In the genomic region with DNA sequence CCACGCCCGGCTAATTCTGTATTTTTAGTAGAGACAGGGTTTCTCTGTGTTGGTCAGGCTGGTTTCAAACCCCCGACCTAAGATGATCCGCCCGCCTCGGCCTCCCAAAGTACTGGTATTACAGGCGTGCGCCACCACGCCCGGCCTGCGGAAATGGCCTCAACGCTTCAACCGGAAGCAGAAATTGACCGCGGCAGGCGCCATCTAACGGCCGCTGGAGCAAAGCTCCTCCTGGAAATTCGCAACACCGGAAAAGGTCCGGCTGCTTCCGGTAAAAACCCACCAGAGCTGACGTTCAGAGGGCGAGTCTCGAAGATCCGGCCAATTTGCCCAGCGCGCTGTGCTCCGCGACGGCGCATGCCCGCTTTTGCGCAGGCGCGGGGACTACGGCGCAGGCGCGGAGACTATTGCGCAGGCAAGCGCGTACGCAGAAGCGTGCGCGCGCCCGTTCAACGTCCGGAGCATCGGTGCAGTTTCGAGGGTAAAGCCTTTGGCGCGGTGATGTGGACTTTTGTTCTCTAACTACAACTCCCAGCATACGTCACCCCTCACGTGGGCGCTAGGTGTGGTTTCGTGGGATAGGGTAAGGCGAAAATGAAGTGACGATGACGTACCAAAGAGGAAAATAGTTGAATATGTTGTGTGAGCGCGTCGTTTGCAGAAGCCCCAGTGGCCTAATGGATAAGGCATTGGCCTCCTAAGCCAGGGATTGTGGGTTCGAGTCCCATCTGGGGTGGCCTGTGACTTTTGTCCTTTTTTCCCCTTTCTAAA, we compare ENCODE assay signal across 8 cellular contexts. TPM values are rescaled to one million over a fixed set of nuclear protein-coding genes. Genes with fewer than 3 reads are reported as not detected.
DNase-seq lines count a peak whose midpoint lies in the region; ATAC-seq and TF ChIP-seq lines count a peak whose summit lies in the region.

No MANE protein-coding gene starts in this region.

- peak overlapping the region; percentile 95 for H3K27ac ChIP-seq in smooth muscle cell (ENCODE audit: low read depth)

- H3K36me3 ChIP-seq in smooth muscle cell (ENCODE audit: low read depth): no peaks in the 10 kb centered on the region

- H3K4me1 ChIP-seq in smooth muscle cell (ENCODE audit: low read depth): no peaks in the 10 kb centered on the region

- no peaks in the 10 kb centered on the region for H3K9me3 ChIP-seq in smooth muscle cell (replicated peaks; ENCODE audit: low read depth)

- H3K79me2 ChIP-seq in smooth muscle cell (ENCODE audit: low read depth): peaks cover 13% of the 10 kb centered on the region

- H3K4me2 ChIP-seq in smooth muscle cell: peak overlapping the region; percentile 86

- peak; percentile 78 for TF ChIP-seq CTCF in AG09309 (IDR thresholded peaks at IDR 0.05; ENCODE audit: control insufficient read depth, insufficient read depth, low read depth, low read length, missing control alignments)
- TF ChIP-seq CTCF in WTC11 (IDR thresholded peaks at IDR 0.05): peak; percentile 34; the same call in 1 of the 2 replicates
- TF ChIP-seq CTCF in cardiac fibroblast (IDR thresholded peaks at IDR 0.05; ENCODE audit: low read depth, low read length): peak; percentile 74
- peak; percentile 59 for TF ChIP-seq CTCF in smooth muscle cell (IDR thresholded peaks at IDR 0.05; ENCODE audit: borderline replicate concordance, insufficient read depth, poor library complexity, severe bottlenecking)

- H3K4me3 Mint-ChIP-seq in WTC11 (peak overlapping the region; percentile 92), immature natural killer cell (peak overlapping the region; percentile 90 to 99 (median 97))

- H3K27me3 Mint-ChIP-seq in WTC11 (ENCODE audit: low read depth): peaks cover 9% of the 10 kb centered on the region
- peaks cover 19 to 29% (median 20%) of the 10 kb centered on the region in 3 donors for H3K27me3 Mint-ChIP-seq in immature natural killer cell (ENCODE audit: low read depth in 3 of 3)

- H3F3A ChIP-seq in smooth muscle cell (ENCODE audit: low read depth): peaks cover 12% of the 10 kb centered on the region

- H2AFZ ChIP-seq in smooth muscle cell (ENCODE audit: low read depth): peak overlapping the region; percentile 90

- ATAC-seq in GM18909 (IDR thresholded peaks at IDR 0.05; ENCODE audit: poor library complexity, unreplicated experiment) (peak; percentile 87), HG03196 (IDR thresholded peaks at IDR 0.05; ENCODE audit: unreplicated experiment) (peak; percentile 83), WTC11 (peak; percentile 70)

- peak overlapping the region; percentile 94 for H3K9ac ChIP-seq in smooth muscle cell (ENCODE audit: low read depth)

- no peaks in the 10 kb centered on the region for H4K20me1 ChIP-seq in smooth muscle cell (ENCODE audit: low read depth)

- peak overlapping the region; percentile 99 for H3K27ac Mint-ChIP-seq in WTC11
- H3K27ac Mint-ChIP-seq in immature natural killer cell: peak overlapping the region; percentile 96 to 100 (median 98)

- H3K36me3 Mint-ChIP-seq in WTC11: peaks cover 10% of the 10 kb centered on the region
- H3K36me3 Mint-ChIP-seq in immature natural killer cell: peaks cover 0 to 8% (median 0%) of the 10 kb centered on the region in 3 donors

- DNase-seq in AG09309 (ENCODE audit: low read depth) (peak; percentile 99), NCI-H2227 treated with DMSO at 0.1 percent for 48 hours (lab: John Stamatoyannopoulos, UW) (peak; percentile 99), WTC11 (ENCODE audit: low spot score) (peak; percentile 94), cardiac fibroblast (ENCODE audit: low read depth in 2 of 2) (peak; percentile 100), immature natural killer cell (peak; percentile 98), smooth muscle cell (lab: John Stamatoyannopoulos, UW; ENCODE audit: unreplicated experiment) (peak; percentile 89)

- WGBS in smooth muscle cell (ENCODE audit: low lambda C conversion rate): 5% methylated on average over 66 of the region's 66 CpGs

- H3K4me1 Mint-ChIP-seq in WTC11 (peaks cover 7% of the 10 kb centered on the region), immature natural killer cell (peaks cover 33 to 41% of the 10 kb centered on the region in 2 donors)

- H3K27me3 ChIP-seq in smooth muscle cell (ENCODE audit: low read depth): no peaks in the 10 kb centered on the region

- POLR2A ChIA-PET in WTC11 (lab: Charles Lee): interaction anchor here (0.5 to 1.8 kb wide), 4 partner anchors 19 to 257 kb away, joined by 3 to 12 read pairs (median 4); a partner anchor contains a TSS

- H3K4me3 ChIP-seq in AG09309 (ENCODE audit: control insufficient read depth, low read depth, low read length) (peak overlapping the region; percentile 84), cardiac fibroblast (replicated peaks in 1 of 2; ENCODE audit: low read depth in 2 of 2, low read length in 2 of 2) (peak overlapping the region; percentile 94 to 96), smooth muscle cell (peak overlapping the region; percentile 70)

- H3K9me3 Mint-ChIP-seq in WTC11 (peaks cover 10% of the 10 kb centered on the region), immature natural killer cell (peaks cover 0 to 13% (median 6%) of the 10 kb centered on the region in 6 donors)

- CTCF ChIA-PET in WTC11 (lab: Charles Lee): interaction anchor here (0.6 to 2.2 kb wide), 17 partner anchors 11 to 365 kb away, joined by 3 to 20 read pairs (median 4); a partner anchor contains a TSS

TF ChIP-seq in WTC11, 78 proteins besides CTCF, POLR2A, EP300 and RAD21 (continues in another document):
- no peak for TF ChIP-seq TCF7 (CRISPR knock-in tag; IDR thresholded peaks at IDR 0.05; ENCODE audit: low read depth)
- peak; percentile 59 for TF ChIP-seq CREM (CRISPR knock-in tag; IDR thresholded peaks at IDR 0.05)
- TF ChIP-seq JUN (CRISPR knock-in tag; IDR thresholded peaks at IDR 0.05): no peak; the same call in 1 of the 2 replicates
- TF ChIP-seq SP1 (CRISPR knock-in tag; conservative IDR thresholded peaks at IDR 0.05): peak; percentile 50
- no peak for TF ChIP-seq HMGA2 (CRISPR knock-in tag; IDR thresholded peaks at IDR 0.05)
- TF ChIP-seq NFE2L1 (CRISPR knock-in tag; IDR thresholded peaks at IDR 0.05): no peak
- TF ChIP-seq JAZF1 (CRISPR knock-in tag; IDR thresholded peaks at IDR 0.05): no peak
- 0 out of 2 replicates have a peak, but pooled peaks have one; percentile 57 for TF ChIP-seq KAT7 (CRISPR knock-in tag; IDR thresholded peaks at IDR 0.05; ENCODE audit: borderline replicate concordance)
- TF ChIP-seq ZNF263 (CRISPR knock-in tag; IDR thresholded peaks at IDR 0.05; ENCODE audit: low read depth): no peak
- TF ChIP-seq, protein P1, sequence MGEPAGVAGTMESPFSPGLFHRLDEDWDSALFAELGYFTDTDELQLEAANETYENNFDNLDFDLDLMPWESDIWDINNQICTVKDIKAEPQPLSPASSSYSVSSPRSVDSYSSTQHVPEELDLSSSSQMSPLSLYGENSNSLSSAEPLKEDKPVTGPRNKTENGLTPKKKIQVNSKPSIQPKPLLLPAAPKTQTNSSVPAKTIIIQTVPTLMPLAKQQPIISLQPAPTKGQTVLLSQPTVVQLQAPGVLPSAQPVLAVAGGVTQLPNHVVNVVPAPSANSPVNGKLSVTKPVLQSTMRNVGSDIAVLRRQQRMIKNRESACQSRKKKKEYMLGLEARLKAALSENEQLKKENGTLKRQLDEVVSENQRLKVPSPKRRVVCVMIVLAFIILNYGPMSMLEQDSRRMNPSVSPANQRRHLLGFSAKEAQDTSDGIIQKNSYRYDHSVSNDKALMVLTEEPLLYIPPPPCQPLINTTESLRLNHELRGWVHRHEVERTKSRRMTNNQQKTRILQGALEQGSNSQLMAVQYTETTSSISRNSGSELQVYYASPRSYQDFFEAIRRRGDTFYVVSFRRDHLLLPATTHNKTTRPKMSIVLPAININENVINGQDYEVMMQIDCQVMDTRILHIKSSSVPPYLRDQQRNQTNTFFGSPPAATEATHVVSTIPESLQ (CRISPR knock-in tag; IDR thresholded peaks at IDR 0.05): no peak
- TF ChIP-seq, protein P2, sequence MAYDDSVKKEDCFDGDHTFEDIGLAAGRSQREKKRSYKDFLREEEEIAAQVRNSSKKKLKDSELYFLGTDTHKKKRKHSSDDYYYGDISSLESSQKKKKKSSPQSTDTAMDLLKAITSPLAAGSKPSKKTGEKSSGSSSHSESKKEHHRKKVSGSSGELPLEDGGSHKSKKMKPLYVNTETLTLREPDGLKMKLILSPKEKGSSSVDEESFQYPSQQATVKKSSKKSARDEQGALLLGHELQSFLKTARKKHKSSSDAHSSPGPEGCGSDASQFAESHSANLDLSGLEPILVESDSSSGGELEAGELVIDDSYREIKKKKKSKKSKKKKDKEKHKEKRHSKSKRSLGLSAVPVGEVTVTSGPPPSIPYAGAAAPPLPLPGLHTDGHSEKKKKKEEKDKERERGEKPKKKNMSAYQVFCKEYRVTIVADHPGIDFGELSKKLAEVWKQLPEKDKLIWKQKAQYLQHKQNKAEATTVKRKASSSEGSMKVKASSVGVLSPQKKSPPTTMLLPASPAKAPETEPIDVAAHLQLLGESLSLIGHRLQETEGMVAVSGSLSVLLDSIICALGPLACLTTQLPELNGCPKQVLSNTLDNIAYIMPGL (CRISPR knock-in tag; IDR thresholded peaks at IDR 0.05): peak; percentile 72; the same call in 1 of the 2 replicates
- TF ChIP-seq NR3C1 (CRISPR knock-in tag; conservative IDR thresholded peaks at IDR 0.05; ENCODE audit: low read depth): no peak
- TF ChIP-seq, protein P3, sequence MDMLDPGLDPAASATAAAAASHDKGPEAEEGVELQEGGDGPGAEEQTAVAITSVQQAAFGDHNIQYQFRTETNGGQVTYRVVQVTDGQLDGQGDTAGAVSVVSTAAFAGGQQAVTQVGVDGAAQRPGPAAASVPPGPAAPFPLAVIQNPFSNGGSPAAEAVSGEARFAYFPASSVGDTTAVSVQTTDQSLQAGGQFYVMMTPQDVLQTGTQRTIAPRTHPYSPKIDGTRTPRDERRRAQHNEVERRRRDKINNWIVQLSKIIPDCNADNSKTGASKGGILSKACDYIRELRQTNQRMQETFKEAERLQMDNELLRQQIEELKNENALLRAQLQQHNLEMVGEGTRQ (CRISPR knock-in tag; IDR thresholded peaks at IDR 0.05): peak; percentile 97

RNA-seq across cellular contexts. Expression of a gene that starts 0.9 kb away (rescaled TPM):
- 14.3 to 16.7 TPM (median 16.3 TPM) in 3 replicates for total RNA-seq in WTC11 (2021)
- polyA plus RNA-seq in immature natural killer cell: 10 to 100 TPM; 35.9 to 59.9 (median 37.2) TPM
- 3.0 and 4.8 TPM in 2 replicates for total RNA-seq in smooth muscle cell
- polyA plus RNA-seq in smooth muscle cell: 12.4 and 16.1 TPM in 2 replicates

RNA-seq across cellular contexts. Expression of a gene that starts 19.5 kb away (rescaled TPM):
- 91.0 to 94.4 TPM (median 92.4 TPM) in 3 replicates for total RNA-seq in WTC11 (2021)
- 10 to 100 TPM; 44.4 to 74.2 (median 46.3) TPM for polyA plus RNA-seq in immature natural killer cell
- 70.5 and 73.3 TPM in 2 replicates for total RNA-seq in smooth muscle cell
- 60.0 and 75.6 TPM in 2 replicates for polyA plus RNA-seq in smooth muscle cell

Comparison
In these comparisons a context has a peak if more than half of its experiments do, and no peak if none do; other contexts are left out.
1. Peak in every context shown above with its lines: DNase-seq, ATAC-seq, H3K4me3 ChIP-seq and H3K27ac ChIP-seq.